1 cellular context compared by ENCODE assay signal in the genomic region with DNA sequence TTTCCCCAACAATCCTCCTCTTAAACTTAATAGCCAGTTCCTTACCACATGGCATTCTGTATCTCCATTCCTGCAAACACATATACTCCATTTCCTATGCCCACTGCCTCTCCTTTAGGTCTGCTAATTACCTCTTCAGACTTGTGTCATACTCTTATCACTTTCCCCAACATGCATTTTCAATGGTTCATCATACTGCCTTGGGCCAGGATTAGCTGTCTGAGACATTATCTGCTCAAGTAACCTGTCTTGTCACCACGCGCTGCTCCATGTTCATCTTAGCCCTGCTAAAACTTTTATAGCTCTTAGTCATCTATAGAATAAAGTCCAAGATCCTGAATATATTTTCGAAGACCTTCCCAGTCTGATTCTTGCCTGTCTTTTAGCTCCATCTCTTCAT.
TF ChIP-seq lines count a peak whose summit lies in the region.

No MANE protein-coding gene starts in this region.

TF ChIP-seq in K562, 482 proteins besides CTCF, POLR2A, EP300 and RAD21 (continued from another document and continues in another):
- TF ChIP-seq ZFP36 (IDR thresholded peaks at IDR 0.05; ENCODE audit: low read depth, low read length, partially characterized antibody) (no peak), CBX8 (IDR thresholded peaks at IDR 0.05; ENCODE audit: borderline replicate concordance, extremely low read depth, low read depth, low read length, poor library complexity, severe bottlenecking) (no peak), LEF1 (IDR thresholded peaks at IDR 0.05) (peak; percentile 41; the same call in 1 of the 2 replicates), ZBTB43 (CRISPR knock-in tag; IDR thresholded peaks at IDR 0.05) (no peak), DNMT1 (IDR thresholded peaks at IDR 0.05) (no peak), PREB (CRISPR knock-in tag; IDR thresholded peaks at IDR 0.05) (no peak), SMAD4 (CRISPR knock-in tag; conservative IDR thresholded peaks at IDR 0.05) (peak; percentile 61; the same call in 1 of the 2 replicates), IRF1 (CRISPR knock-in tag; IDR thresholded peaks at IDR 0.05; ENCODE audit: borderline replicate concordance) (no peak), TAF15 (IDR thresholded peaks at IDR 0.05; ENCODE audit: low read depth, low read length) (no peak), HDAC3 (IDR thresholded peaks at IDR 0.05; ENCODE audit: borderline replicate concordance, partially characterized antibody) (peak; percentile 68), ZNF75A (CRISPR knock-in tag; IDR thresholded peaks at IDR 0.05) (no peak), XRCC4 (IDR thresholded peaks at IDR 0.05; ENCODE audit: extremely low read depth, insufficient read depth, insufficient read length) (no peak), HDAC2 (IDR thresholded peaks at IDR 0.05) (peak; percentile 38; the same call in 1 of the 2 replicates), MAZ (CRISPR knock-in tag; conservative IDR thresholded peaks at IDR 0.05 in 1 of 2, IDR thresholded peaks at IDR 0.05 in 1 of 2) (no peak), MEF2D (tag; conservative IDR thresholded peaks at IDR 0.05; ENCODE audit: low read depth) (no peak), JUND (IDR thresholded peaks at IDR 0.05; ENCODE audit: borderline replicate concordance, low read depth, low read length) (peak; percentile 66), JUND (tag; IDR thresholded peaks at IDR 0.05; ENCODE audit: borderline replicate concordance, low read depth, low read length) (no peak; the same call in 2 of the 3 replicates), YBX1 (IDR thresholded peaks at IDR 0.05) (no peak), NONO (IDR thresholded peaks at IDR 0.05; ENCODE audit: low read depth in 2 of 2, low read length in 1 of 2) (no peak), ID3 (CRISPR knock-in tag; IDR thresholded peaks at IDR 0.05) (no peak), ID3 (tag; IDR thresholded peaks at IDR 0.05) (no peak), PPARD (CRISPR knock-in tag; IDR thresholded peaks at IDR 0.05) (no peak), ZNF57 (CRISPR knock-in tag; IDR thresholded peaks at IDR 0.05) (no peak), PKNOX1 (IDR thresholded peaks at IDR 0.05) (peak; percentile 56), SMARCC2 (IDR thresholded peaks at IDR 0.05; ENCODE audit: low read depth) (peak; percentile 70), RBFOX2 (IDR thresholded peaks at IDR 0.05; ENCODE audit: low read depth, low read length) (no peak), TRIM24 (IDR thresholded peaks at IDR 0.05) (peak; percentile 81 to 82), MITF (IDR thresholded peaks at IDR 0.05) (no peak), TBP (optimal IDR thresholded peaks at IDR 0.05; ENCODE audit: low read depth, low read length) (no peak), NCOA6 (IDR thresholded peaks at IDR 0.05) (no peak), ZNF134 (CRISPR knock-in tag; conservative IDR thresholded peaks at IDR 0.05) (no peak), CEBPB (tag; IDR thresholded peaks at IDR 0.05) (no peak), XRCC5 (IDR thresholded peaks at IDR 0.05; ENCODE audit: low read depth, low read length) (no peak), DACH1 (IDR thresholded peaks at IDR 0.05; ENCODE audit: partially characterized antibody) (peak; percentile 28)
- TF ChIP-seq, protein P1, sequence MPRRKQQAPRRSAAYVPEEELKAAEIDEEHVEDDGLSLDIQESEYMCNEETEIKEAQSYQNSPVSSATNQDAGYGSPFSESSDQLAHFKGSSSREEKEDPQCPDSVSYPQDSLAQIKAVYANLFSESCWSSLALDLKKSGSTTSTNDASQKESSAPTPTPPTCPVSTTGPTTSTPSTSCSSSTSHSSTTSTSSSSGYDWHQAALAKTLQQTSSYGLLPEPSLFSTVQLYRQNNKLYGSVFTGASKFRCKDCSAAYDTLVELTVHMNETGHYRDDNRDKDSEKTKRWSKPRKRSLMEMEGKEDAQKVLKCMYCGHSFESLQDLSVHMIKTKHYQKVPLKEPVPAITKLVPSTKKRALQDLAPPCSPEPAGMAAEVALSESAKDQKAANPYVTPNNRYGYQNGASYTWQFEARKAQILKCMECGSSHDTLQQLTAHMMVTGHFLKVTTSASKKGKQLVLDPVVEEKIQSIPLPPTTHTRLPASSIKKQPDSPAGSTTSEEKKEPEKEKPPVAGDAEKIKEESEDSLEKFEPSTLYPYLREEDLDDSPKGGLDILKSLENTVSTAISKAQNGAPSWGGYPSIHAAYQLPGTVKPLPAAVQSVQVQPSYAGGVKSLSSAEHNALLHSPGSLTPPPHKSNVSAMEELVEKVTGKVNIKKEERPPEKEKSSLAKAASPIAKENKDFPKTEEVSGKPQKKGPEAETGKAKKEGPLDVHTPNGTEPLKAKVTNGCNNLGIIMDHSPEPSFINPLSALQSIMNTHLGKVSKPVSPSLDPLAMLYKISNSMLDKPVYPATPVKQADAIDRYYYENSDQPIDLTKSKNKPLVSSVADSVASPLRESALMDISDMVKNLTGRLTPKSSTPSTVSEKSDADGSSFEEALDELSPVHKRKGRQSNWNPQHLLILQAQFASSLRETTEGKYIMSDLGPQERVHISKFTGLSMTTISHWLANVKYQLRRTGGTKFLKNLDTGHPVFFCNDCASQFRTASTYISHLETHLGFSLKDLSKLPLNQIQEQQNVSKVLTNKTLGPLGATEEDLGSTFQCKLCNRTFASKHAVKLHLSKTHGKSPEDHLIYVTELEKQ (CRISPR knock-in tag; IDR thresholded peaks at IDR 0.05) = no peak
- TF ChIP-seq, protein P2, sequence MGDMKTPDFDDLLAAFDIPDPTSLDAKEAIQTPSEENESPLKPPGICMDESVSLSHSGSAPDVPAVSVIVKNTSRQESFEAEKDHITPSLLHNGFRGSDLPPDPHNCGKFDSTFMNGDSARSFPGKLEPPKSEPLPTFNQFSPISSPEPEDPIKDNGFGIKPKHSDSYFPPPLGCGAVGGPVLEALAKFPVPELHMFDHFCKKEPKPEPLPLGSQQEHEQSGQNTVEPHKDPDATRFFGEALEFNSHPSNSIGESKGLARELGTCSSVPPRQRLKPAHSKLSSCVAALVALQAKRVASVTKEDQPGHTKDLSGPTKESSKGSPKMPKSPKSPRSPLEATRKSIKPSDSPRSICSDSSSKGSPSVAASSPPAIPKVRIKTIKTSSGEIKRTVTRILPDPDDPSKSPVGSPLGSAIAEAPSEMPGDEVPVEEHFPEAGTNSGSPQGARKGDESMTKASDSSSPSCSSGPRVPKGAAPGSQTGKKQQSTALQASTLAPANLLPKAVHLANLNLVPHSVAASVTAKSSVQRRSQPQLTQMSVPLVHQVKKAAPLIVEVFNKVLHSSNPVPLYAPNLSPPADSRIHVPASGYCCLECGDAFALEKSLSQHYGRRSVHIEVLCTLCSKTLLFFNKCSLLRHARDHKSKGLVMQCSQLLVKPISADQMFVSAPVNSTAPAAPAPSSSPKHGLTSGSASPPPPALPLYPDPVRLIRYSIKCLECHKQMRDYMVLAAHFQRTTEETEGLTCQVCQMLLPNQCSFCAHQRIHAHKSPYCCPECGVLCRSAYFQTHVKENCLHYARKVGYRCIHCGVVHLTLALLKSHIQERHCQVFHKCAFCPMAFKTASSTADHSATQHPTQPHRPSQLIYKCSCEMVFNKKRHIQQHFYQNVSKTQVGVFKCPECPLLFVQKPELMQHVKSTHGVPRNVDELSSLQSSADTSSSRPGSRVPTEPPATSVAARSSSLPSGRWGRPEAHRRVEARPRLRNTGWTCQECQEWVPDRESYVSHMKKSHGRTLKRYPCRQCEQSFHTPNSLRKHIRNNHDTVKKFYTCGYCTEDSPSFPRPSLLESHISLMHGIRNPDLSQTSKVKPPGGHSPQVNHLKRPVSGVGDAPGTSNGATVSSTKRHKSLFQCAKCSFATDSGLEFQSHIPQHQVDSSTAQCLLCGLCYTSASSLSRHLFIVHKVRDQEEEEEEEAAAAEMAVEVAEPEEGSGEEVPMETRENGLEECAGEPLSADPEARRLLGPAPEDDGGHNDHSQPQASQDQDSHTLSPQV (IDR thresholded peaks at IDR 0.05) = peak; percentile 64
- TF ChIP-seq, protein P3, sequence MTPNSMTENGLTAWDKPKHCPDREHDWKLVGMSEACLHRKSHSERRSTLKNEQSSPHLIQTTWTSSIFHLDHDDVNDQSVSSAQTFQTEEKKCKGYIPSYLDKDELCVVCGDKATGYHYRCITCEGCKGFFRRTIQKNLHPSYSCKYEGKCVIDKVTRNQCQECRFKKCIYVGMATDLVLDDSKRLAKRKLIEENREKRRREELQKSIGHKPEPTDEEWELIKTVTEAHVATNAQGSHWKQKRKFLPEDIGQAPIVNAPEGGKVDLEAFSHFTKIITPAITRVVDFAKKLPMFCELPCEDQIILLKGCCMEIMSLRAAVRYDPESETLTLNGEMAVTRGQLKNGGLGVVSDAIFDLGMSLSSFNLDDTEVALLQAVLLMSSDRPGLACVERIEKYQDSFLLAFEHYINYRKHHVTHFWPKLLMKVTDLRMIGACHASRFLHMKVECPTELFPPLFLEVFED (CRISPR knock-in tag; conservative IDR thresholded peaks at IDR 0.05) = no peak
- TF ChIP-seq, protein P4, sequence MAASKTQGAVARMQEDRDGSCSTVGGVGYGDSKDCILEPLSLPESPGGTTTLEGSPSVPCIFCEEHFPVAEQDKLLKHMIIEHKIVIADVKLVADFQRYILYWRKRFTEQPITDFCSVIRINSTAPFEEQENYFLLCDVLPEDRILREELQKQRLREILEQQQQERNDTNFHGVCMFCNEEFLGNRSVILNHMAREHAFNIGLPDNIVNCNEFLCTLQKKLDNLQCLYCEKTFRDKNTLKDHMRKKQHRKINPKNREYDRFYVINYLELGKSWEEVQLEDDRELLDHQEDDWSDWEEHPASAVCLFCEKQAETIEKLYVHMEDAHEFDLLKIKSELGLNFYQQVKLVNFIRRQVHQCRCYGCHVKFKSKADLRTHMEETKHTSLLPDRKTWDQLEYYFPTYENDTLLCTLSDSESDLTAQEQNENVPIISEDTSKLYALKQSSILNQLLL (CRISPR knock-in tag; IDR thresholded peaks at IDR 0.05; ENCODE audit: borderline replicate concordance) = no peak
- TF ChIP-seq, protein P5, sequence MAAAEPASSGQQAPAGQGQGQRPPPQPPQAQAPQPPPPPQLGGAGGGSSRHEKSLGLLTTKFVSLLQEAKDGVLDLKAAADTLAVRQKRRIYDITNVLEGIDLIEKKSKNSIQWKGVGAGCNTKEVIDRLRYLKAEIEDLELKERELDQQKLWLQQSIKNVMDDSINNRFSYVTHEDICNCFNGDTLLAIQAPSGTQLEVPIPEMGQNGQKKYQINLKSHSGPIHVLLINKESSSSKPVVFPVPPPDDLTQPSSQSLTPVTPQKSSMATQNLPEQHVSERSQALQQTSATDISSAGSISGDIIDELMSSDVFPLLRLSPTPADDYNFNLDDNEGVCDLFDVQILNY (CRISPR knock-in tag; IDR thresholded peaks at IDR 0.05) = no peak
